Comparison of ENCODE assay signal across 1 cellular context in the genomic region with DNA sequence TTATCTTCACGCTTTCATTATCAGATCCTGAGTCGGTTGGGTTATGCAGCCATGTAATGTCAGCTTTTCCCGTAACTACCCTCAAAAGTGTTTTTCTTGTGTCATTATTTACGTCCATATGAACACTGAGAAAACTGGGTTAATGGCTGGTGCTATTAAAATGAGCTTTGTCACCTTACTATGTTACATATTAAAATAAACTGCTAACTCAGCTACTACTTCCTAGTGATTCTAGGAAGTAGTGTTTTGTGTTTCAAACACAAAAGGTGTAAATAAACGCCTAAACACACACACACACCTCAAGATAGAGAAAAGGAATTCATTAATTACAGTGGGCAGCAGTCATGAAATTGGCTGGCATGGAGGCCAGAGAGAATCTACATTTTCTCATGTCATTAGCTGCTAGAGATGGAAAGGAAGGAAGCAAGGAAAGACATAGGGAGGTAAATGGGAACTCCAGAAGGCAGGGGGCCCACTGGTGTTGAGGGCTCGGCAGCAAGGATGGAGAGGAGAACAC.
A peak's percentile ranks its signal among the peaks of the same experiment; 100 is the strongest.
TF ChIP-seq lines count a peak whose summit lies in the region.

No MANE protein-coding gene starts in this region.

TF ChIP-seq in HepG2, 621 proteins besides CTCF, POLR2A, EP300 and RAD21 (continued from another document and continues in another):
- TF ChIP-seq, protein P1, sequence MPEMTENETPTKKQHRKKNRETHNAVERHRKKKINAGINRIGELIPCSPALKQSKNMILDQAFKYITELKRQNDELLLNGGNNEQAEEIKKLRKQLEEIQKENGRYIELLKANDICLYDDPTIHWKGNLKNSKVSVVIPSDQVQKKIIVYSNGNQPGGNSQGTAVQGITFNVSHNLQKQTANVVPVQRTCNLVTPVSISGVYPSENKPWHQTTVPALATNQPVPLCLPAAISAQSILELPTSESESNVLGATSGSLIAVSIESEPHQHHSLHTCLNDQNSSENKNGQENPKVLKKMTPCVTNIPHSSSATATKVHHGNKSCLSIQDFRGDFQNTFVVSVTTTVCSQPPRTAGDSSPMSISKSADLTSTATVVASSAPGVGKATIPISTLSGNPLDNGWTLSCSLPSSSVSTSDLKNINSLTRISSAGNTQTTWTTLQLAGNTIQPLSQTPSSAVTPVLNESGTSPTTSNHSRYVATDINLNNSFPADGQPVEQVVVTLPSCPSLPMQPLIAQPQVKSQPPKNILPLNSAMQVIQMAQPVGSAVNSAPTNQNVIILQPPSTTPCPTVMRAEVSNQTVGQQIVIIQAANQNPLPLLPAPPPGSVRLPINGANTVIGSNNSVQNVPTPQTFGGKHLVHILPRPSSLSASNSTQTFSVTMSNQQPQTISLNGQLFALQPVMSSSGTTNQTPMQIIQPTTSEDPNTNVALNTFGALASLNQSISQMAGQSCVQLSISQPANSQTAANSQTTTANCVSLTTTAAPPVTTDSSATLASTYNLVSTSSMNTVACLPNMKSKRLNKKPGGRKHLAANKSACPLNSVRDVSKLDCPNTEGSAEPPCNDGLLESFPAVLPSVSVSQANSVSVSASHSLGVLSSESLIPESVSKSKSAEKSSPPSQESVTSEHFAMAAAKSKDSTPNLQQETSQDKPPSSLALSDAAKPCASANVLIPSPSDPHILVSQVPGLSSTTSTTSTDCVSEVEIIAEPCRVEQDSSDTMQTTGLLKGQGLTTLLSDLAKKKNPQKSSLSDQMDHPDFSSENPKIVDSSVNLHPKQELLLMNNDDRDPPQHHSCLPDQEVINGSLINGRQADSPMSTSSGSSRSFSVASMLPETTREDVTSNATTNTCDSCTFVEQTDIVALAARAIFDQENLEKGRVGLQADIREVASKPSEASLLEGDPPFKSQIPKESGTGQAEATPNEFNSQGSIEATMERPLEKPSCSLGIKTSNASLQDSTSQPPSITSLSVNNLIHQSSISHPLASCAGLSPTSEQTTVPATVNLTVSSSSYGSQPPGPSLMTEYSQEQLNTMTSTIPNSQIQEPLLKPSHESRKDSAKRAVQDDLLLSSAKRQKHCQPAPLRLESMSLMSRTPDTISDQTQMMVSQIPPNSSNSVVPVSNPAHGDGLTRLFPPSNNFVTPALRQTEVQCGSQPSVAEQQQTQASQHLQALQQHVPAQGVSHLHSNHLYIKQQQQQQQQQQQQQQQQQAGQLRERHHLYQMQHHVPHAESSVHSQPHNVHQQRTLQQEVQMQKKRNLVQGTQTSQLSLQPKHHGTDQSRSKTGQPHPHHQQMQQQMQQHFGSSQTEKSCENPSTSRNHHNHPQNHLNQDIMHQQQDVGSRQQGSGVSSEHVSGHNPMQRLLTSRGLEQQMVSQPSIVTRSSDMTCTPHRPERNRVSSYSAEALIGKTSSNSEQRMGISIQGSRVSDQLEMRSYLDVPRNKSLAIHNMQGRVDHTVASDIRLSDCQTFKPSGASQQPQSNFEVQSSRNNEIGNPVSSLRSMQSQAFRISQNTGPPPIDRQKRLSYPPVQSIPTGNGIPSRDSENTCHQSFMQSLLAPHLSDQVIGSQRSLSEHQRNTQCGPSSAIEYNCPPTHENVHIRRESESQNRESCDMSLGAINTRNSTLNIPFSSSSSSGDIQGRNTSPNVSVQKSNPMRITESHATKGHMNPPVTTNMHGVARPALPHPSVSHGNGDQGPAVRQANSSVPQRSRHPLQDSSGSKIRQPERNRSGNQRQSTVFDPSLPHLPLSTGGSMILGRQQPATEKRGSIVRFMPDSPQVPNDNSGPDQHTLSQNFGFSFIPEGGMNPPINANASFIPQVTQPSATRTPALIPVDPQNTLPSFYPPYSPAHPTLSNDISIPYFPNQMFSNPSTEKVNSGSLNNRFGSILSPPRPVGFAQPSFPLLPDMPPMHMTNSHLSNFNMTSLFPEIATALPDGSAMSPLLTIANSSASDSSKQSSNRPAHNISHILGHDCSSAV (CRISPR knock-in tag; IDR thresholded peaks at IDR 0.05; ENCODE audit: borderline replicate concordance), result 0 out of 2 replicates have a peak, but pooled peaks have one; percentile 72
- TF ChIP-seq ZBTB7B (CRISPR knock-in tag; IDR thresholded peaks at IDR 0.05) (no peak), HOXA5 (CRISPR knock-in tag; IDR thresholded peaks at IDR 0.05) (no peak), ZNF768 (CRISPR knock-in tag; IDR thresholded peaks at IDR 0.05) (0 out of 2 replicates have a peak, but pooled peaks have one; percentile 2), NPAS2 (CRISPR knock-in tag; IDR thresholded peaks at IDR 0.05; ENCODE audit: borderline replicate concordance) (0 out of 2 replicates have a peak, but pooled peaks have one; percentile 68), ZNF547 (CRISPR knock-in tag; IDR thresholded peaks at IDR 0.05) (0 out of 2 replicates have a peak, but pooled peaks have one; percentile 10), XBP1 (CRISPR knock-in tag; IDR thresholded peaks at IDR 0.05) (no peak), PRMT3 (CRISPR knock-in tag; IDR thresholded peaks at IDR 0.05; ENCODE audit: borderline replicate concordance, low read depth) (0 out of 2 replicates have a peak, but pooled peaks have one; percentile 94), MED1 (CRISPR knock-in tag; IDR thresholded peaks at IDR 0.05) (no peak), NCOA1 (CRISPR knock-in tag; IDR thresholded peaks at IDR 0.05) (peak; percentile 95), BHLHE40 (IDR thresholded peaks at IDR 0.05; ENCODE audit: low read length) (no peak), SMARCC2 (IDR thresholded peaks at IDR 0.05) (no peak; the same call in 1 of the 2 replicates), ZSCAN25 (CRISPR knock-in tag; IDR thresholded peaks at IDR 0.05) (no peak), ZSCAN29 (CRISPR knock-in tag; conservative IDR thresholded peaks at IDR 0.05) (peak; percentile 20), RARA (CRISPR knock-in tag; IDR thresholded peaks at IDR 0.05) (no peak), ASH2L (IDR thresholded peaks at IDR 0.05; ENCODE audit: insufficient read length, low read depth, low read length) (peak; percentile 91), ZNF564 (CRISPR knock-in tag; IDR thresholded peaks at IDR 0.05) (peak; percentile 17; the same call in 1 of the 2 replicates), ZNF550 (CRISPR knock-in tag; IDR thresholded peaks at IDR 0.05; ENCODE audit: borderline replicate concordance) (no peak), ZNF138 (CRISPR knock-in tag; IDR thresholded peaks at IDR 0.05; ENCODE audit: low read depth) (0 out of 2 replicates have a peak, but pooled peaks have one; percentile 15), PAF1 (CRISPR knock-in tag; IDR thresholded peaks at IDR 0.05) (0 out of 2 replicates have a peak, but pooled peaks have one; percentile 0), ZNF543 (CRISPR knock-in tag; IDR thresholded peaks at IDR 0.05) (0 out of 2 replicates have a peak, but pooled peaks have one; percentile 5), ZNF446 (CRISPR knock-in tag; IDR thresholded peaks at IDR 0.05) (no peak), KDM5A (IDR thresholded peaks at IDR 0.05; ENCODE audit: borderline replicate concordance, low read length) (no peak; the same call in 1 of the 2 replicates), ZFP41 (CRISPR knock-in tag; IDR thresholded peaks at IDR 0.05; ENCODE audit: borderline replicate concordance) (peak; percentile 4; the same call in 1 of the 2 replicates), PHF21A (CRISPR knock-in tag; IDR thresholded peaks at IDR 0.05) (peak; percentile 10; the same call in 1 of the 2 replicates), ZNF383 (CRISPR knock-in tag; IDR thresholded peaks at IDR 0.05; ENCODE audit: borderline replicate concordance) (0 out of 2 replicates have a peak, but pooled peaks have one; percentile 11), RNF2 (conservative IDR thresholded peaks at IDR 0.05; ENCODE audit: low read depth) (0 out of 2 replicates have a peak, but pooled peaks have one; percentile 9), MAFG (CRISPR knock-in tag; IDR thresholded peaks at IDR 0.05) (no peak)
- TF ChIP-seq, protein P2, sequence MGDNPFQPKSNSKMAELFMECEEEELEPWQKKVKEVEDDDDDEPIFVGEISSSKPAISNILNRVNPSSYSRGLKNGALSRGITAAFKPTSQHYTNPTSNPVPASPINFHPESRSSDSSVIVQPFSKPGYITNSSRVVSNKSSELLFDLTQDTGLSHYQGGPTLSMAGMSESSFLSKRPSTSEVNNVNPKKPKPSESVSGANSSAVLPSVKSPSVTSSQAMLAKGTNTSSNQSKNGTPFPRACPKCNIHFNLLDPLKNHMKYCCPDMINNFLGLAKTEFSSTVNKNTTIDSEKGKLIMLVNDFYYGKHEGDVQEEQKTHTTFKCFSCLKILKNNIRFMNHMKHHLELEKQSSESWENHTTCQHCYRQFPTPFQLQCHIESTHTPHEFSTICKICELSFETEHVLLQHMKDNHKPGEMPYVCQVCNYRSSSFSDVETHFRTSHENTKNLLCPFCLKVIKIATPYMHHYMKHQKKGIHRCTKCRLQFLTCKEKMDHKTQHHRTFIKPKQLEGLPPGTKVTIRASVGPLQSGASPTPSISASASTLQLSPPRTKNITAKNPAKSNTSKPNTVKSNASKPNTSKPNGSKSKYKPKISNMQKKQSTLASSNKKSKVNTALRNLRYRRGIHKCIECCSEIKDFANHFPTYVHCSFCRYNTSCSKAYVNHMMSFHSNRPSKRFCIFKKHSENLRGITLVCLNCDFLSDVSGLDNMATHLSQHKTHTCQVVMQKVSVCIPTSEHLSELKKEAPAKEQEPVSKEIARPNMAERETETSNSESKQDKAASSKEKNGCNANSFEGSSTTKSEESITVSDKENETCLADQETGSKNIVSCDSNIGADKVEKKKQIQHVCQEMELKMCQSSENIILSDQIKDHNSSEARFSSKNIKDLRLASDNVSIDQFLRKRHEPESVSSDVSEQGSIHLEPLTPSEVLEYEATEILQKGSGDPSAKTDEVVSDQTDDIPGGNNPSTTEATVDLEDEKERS (CRISPR knock-in tag; IDR thresholded peaks at IDR 0.05), result peak; percentile 7; the same call in 1 of the 2 replicates
- TF ChIP-seq, protein P3, sequence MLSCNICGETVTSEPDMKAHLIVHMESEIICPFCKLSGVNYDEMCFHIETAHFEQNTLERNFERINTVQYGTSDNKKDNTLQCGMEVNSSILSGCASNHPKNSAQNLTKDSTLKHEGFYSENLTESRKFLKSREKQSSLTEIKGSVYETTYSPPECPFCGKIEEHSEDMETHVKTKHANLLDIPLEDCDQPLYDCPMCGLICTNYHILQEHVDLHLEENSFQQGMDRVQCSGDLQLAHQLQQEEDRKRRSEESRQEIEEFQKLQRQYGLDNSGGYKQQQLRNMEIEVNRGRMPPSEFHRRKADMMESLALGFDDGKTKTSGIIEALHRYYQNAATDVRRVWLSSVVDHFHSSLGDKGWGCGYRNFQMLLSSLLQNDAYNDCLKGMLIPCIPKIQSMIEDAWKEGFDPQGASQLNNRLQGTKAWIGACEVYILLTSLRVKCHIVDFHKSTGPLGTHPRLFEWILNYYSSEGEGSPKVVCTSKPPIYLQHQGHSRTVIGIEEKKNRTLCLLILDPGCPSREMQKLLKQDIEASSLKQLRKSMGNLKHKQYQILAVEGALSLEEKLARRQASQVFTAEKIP (CRISPR knock-in tag; IDR thresholded peaks at IDR 0.05; ENCODE audit: borderline replicate concordance), result no peak
- TF ChIP-seq, protein P4, sequence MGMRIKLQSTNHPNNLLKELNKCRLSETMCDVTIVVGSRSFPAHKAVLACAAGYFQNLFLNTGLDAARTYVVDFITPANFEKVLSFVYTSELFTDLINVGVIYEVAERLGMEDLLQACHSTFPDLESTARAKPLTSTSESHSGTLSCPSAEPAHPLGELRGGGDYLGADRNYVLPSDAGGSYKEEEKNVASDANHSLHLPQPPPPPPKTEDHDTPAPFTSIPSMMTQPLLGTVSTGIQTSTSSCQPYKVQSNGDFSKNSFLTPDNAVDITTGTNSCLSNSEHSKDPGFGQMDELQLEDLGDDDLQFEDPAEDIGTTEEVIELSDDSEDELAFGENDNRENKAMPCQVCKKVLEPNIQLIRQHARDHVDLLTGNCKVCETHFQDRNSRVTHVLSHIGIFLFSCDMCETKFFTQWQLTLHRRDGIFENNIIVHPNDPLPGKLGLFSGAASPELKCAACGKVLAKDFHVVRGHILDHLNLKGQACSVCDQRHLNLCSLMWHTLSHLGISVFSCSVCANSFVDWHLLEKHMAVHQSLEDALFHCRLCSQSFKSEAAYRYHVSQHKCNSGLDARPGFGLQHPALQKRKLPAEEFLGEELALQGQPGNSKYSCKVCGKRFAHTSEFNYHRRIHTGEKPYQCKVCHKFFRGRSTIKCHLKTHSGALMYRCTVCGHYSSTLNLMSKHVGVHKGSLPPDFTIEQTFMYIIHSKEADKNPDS (CRISPR knock-in tag; IDR thresholded peaks at IDR 0.05), result no peak
- TF ChIP-seq, protein P5, sequence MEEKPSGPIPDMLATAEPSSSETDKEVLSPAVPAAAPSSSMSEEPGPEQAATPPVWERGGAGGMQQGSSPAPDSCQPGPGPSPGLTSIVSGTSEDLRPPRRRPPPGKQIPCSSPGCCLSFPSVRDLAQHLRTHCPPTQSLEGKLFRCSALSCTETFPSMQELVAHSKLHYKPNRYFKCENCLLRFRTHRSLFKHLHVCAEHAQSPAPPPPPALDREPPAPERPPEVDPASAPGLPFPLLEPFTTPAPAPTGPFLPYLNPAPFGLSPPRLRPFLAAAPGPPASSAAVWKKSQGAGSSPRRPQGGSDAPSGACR (CRISPR knock-in tag; IDR thresholded peaks at IDR 0.05), result peak; percentile 81
- TF ChIP-seq, protein P6, sequence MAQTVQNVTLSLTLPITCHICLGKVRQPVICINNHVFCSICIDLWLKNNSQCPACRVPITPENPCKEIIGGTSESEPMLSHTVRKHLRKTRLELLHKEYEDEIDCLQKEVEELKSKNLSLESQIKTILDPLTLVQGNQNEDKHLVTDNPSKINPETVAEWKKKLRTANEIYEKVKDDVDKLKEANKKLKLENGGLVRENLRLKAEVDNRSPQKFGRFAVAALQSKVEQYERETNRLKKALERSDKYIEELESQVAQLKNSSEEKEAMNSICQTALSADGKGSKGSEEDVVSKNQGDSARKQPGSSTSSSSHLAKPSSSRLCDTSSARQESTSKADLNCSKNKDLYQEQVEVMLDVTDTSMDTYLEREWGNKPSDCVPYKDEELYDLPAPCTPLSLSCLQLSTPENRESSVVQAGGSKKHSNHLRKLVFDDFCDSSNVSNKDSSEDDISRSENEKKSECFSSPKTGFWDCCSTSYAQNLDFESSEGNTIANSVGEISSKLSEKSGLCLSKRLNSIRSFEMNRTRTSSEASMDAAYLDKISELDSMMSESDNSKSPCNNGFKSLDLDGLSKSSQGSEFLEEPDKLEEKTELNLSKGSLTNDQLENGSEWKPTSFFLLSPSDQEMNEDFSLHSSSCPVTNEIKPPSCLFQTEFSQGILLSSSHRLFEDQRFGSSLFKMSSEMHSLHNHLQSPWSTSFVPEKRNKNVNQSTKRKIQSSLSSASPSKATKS (CRISPR knock-in tag; IDR thresholded peaks at IDR 0.05), result 0 out of 2 replicates have a peak, but pooled peaks have one; percentile 60
- TF ChIP-seq, protein P7, sequence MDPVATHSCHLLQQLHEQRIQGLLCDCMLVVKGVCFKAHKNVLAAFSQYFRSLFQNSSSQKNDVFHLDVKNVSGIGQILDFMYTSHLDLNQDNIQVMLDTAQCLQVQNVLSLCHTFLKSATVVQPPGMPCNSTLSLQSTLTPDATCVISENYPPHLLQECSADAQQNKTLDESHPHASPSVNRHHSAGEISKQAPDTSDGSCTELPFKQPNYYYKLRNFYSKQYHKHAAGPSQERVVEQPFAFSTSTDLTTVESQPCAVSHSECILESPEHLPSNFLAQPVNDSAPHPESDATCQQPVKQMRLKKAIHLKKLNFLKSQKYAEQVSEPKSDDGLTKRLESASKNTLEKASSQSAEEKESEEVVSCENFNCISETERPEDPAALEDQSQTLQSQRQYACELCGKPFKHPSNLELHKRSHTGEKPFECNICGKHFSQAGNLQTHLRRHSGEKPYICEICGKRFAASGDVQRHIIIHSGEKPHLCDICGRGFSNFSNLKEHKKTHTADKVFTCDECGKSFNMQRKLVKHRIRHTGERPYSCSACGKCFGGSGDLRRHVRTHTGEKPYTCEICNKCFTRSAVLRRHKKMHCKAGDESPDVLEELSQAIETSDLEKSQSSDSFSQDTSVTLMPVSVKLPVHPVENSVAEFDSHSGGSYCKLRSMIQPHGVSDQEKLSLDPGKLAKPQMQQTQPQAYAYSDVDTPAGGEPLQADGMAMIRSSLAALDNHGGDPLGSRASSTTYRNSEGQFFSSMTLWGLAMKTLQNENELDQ (CRISPR knock-in tag; IDR thresholded peaks at IDR 0.05; ENCODE audit: borderline replicate concordance), result no peak
